Comparison of ENCODE assay signal across 14 cellular contexts in genomic region chr5:52870448-52870847, GRCh38.
A peak's percentile ranks its signal among the peaks of the same experiment; 100 is the strongest.
DNase-seq lines count a peak whose midpoint lies in the region; ATAC-seq and TF ChIP-seq lines count a peak whose summit lies in the region.
"Had no signal": no experiment of that assay in that cellular context is flagged by ENCODE, and none has a peak within 500 bp of the region (broad histone marks: within the 10 kb centered on the region; RNA-seq: fewer than 3 reads in every experiment).

No MANE protein-coding gene starts in this region.

- no peaks in the 10 kb centered on the region for H3K36me3 ChIP-seq in right atrium auricular region

- no peaks in the 10 kb centered on the region for H3K9me3 ChIP-seq in right atrium auricular region

- H3K27ac Mint-ChIP-seq in activated naive CD4-positive, alpha-beta T cell treated with anti-CD3 and anti-CD28 coated beads for 36 hours, result no peak overlapping the region

- H3K9me3 Mint-ChIP-seq in activated naive CD4-positive, alpha-beta T cell treated with anti-CD3 and anti-CD28 coated beads for 36 hours, result no peaks in the 10 kb centered on the region

- TF ChIP-seq CTCF in right atrium auricular region (IDR thresholded peaks at IDR 0.05), result no peak

- H3K4me1 ChIP-seq in right atrium auricular region, result peaks cover 0 to 10% of the 10 kb centered on the region in 2 donors

- H3K4me3 ChIP-seq in right atrium auricular region, result no peak overlapping the region
- H3K4me3 ChIP-seq: GM12878 had no signal

- H3K36me3 Mint-ChIP-seq in activated naive CD4-positive, alpha-beta T cell treated with anti-CD3 and anti-CD28 coated beads for 36 hours (ENCODE audit: low read depth), result no peaks in the 10 kb centered on the region

- CTCF ChIA-PET in activated naive CD4-positive, alpha-beta T cell treated with anti-CD3 and anti-CD28 coated beads for 36 hours (lab: Charles Lee), result no interaction called here

- no peaks in the 10 kb centered on the region for H3K4me1 Mint-ChIP-seq in activated naive CD4-positive, alpha-beta T cell treated with anti-CD3 and anti-CD28 coated beads for 36 hours (ENCODE audit: low read depth)

- ATAC-seq in Right ventricle myocardium superior (ENCODE audit: poor library complexity), result peak; percentile 29
- ATAC-seq: GM12878 had no signal

- no peaks in the 10 kb centered on the region for H3K27me3 ChIP-seq in right atrium auricular region

- intact Hi-C loops in Right ventricle myocardium superior (cut with DNase I), result no loop called here
- intact Hi-C loops in activated naive CD4-positive, alpha-beta T cell treated with anti-CD3 and anti-CD28 coated beads for 36 hours (cut with micrococcal nuclease), result no loop called here

- H3K4me3 Mint-ChIP-seq in activated naive CD4-positive, alpha-beta T cell treated with anti-CD3 and anti-CD28 coated beads for 36 hours, result no peak overlapping the region

- peak overlapping the region in 1 of 2 donors; percentile 6 for H3K27ac ChIP-seq in right atrium auricular region
- H3K27ac ChIP-seq: KMS-11 had no signal

- DNase-seq in Right ventricle myocardium superior (no peak), right atrium auricular region (ENCODE audit: low spot score) (no peak), fibroblast of peridontal ligament (ENCODE audit: extremely low read depth) (peak; percentile 59), lung microvascular endothelial cell (ENCODE audit: low read depth in 2 of 2) (peak; percentile 72 to 86), NCI-H1092 treated with DMSO at 0.1 percent for 48 hours (lab: John Stamatoyannopoulos, UW) (no peak), NCI-H2171 treated with DMSO at 0.1 percent for 48 hours (lab: John Stamatoyannopoulos, UW) (no peak)
- DNase-seq in effector CD8-positive, alpha-beta T cell (lab: John Stamatoyannopoulos, UW), result no peak
- DNase-seq in activated naive CD4-positive, alpha-beta T cell treated with anti-CD3 and anti-CD28 coated beads for 36 hours, result no peak
- DNase-seq: amygdala, DMS 273 treated with DMSO at 0.1 percent for 48 hours, NCI-H2107, substantia nigra had no signal

- H3K27me3 Mint-ChIP-seq in activated naive CD4-positive, alpha-beta T cell treated with anti-CD3 and anti-CD28 coated beads for 36 hours (ENCODE audit: low read depth), result no peaks in the 10 kb centered on the region

Comparison
In these comparisons a context has a peak if more than half of its experiments do, and no peak if none do; other contexts are left out.
1. DNase-seq: peak in fibroblast of peridontal ligament (single experiment) and lung microvascular endothelial cell (2 of 2); none in Right ventricle myocardium superior (single experiment), right atrium auricular region (single experiment), effector CD8-positive, alpha-beta T cell (single experiment), NCI-H1092 treated with DMSO at 0.1 percent for 48 hours (single experiment), activated naive CD4-positive, alpha-beta T cell treated with anti-CD3 and anti-CD28 coated beads for 36 hours (single experiment) and NCI-H2171 treated with DMSO at 0.1 percent for 48 hours (single experiment).